10 cellular contexts compared by ENCODE assay signal in genomic region chr1:2684000-2684399, GRCh38. TPM values are rescaled to one million over a fixed set of nuclear protein-coding genes. Genes with fewer than 3 reads are reported as not detected.
DNase-seq lines count a peak whose midpoint lies in the region; ATAC-seq and TF ChIP-seq lines count a peak whose summit lies in the region.
"Not testable (repeated sequence)": the region's sequence is repeated elsewhere in the genome, so short reads cannot be mapped to it uniquely, and the experiment has no call there.
"Had no signal": no experiment of that assay in that cellular context is flagged by ENCODE, and none has a peak within 500 bp of the region (broad histone marks: within the 10 kb centered on the region; RNA-seq: fewer than 3 reads in every experiment).

No MANE protein-coding gene starts in this region.

- no CpG with 5 or more reads among the region's 7 CpGs for WGBS in trophoblast cell (ENCODE audit: extremely low coverage, insufficient coverage, insufficient read length)
- WGBS in transverse colon (ENCODE audit: low coverage in 1 of 2), 2 donors, result 43 to 44% methylated on average over 2 to 7 of the region's 7 CpGs

- H3K4me1 Mint-ChIP-seq in activated CD4-positive, alpha-beta T cell treated with anti-CD3 and anti-CD28 coated beads, Interleukin-2, amount 10 ng/mL, durations not matched to agents 24 days and 14 days; activated naive CD8-positive, alpha-beta T cell treated with anti-CD3 and anti-CD28 coated beads, Interleukin-2, amount 10 ng/mL, durations not matched to agents 7 days and 5 days: not testable (repeated sequence)

- in situ Hi-C loops in transverse colon (cut with MboI; ENCODE audit: low pct_ligation_motif_present in 1 of 4, low pct_unique_long_range_greater_than_20kb in 1 of 4, low sequenced_read_pairs in 3 of 4), result not testable (repeated sequence)

- H3K79me2 ChIP-seq in OCI-LY7 (ENCODE audit: insufficient read depth, low read depth, low read length); trophoblast cell (ENCODE audit: control insufficient read depth, insufficient read depth, low read length, poor library complexity): not testable (repeated sequence)

- H3K4me3 ChIP-seq in OCI-LY7 (ENCODE audit: low read depth, low read length, poor library complexity, severe bottlenecking); left lung; transverse colon: not testable (repeated sequence)
- peak overlapping the region; percentile 19 for H3K4me3 ChIP-seq in trophoblast cell (ENCODE audit: low read depth, low read length)

- not testable (repeated sequence) for H4K8ac ChIP-seq in trophoblast cell (ENCODE audit: low read depth, low read length)

- not testable (repeated sequence) for H3K14ac ChIP-seq in trophoblast cell (ENCODE audit: low read length)

- not testable (repeated sequence) for BruUV-seq in OCI-LY7 (replicated peaks; lab: Mats Ljungman, UMichigan)

- intact Hi-C loops in OCI-LY7 (cut with micrococcal nuclease; ENCODE audit: unreplicated experiment); activated CD4-positive, alpha-beta T cell treated with anti-CD3 and anti-CD28 coated beads, Interleukin-2, amount 10 ng/mL, durations not matched to agents 24 days and 14 days (cut with micrococcal nuclease); left lung (cut with DNase I); transverse colon (cut with DNase I; ENCODE audit: low total_unique reads): not testable (repeated sequence)

- not testable (repeated sequence) for H3K27ac ChIP-seq in OCI-LY7 (ENCODE audit: low read depth, low read length, poor library complexity, severe bottlenecking); left lung; trophoblast cell (ENCODE audit: low read depth, low read length); transverse colon

- not testable (repeated sequence) for H3K9me2 ChIP-seq in OCI-LY7 (ENCODE audit: insufficient read depth, low read length)

- not testable (repeated sequence) for H3K9me3 Mint-ChIP-seq in activated CD4-positive, alpha-beta T cell treated with anti-CD3 and anti-CD28 coated beads, Interleukin-2, amount 10 ng/mL, durations not matched to agents 24 days and 14 days; activated naive CD8-positive, alpha-beta T cell treated with anti-CD3 and anti-CD28 coated beads, Interleukin-2, amount 10 ng/mL, durations not matched to agents 7 days and 5 days

- H4K12ac ChIP-seq in trophoblast cell (ENCODE audit: low read depth, low read length), result not testable (repeated sequence)

- CTCF ChIA-PET in OCI-LY7 (lab: Charles Lee; ENCODE audit: unreplicated experiment), result not testable (repeated sequence)

- H3K9me3 ChIP-seq in OCI-LY7 (ENCODE audit: low read length); left lung; transverse colon: not testable (repeated sequence)
- H3K9me3 ChIP-seq in trophoblast cell (ENCODE audit: insufficient read depth, low read depth, low read length), result peaks cover 28% of the 10 kb centered on the region

- not testable (repeated sequence) for H3K4me2 ChIP-seq in OCI-LY7 (ENCODE audit: low read length); trophoblast cell (ENCODE audit: low read length)

- H3K36me3 ChIP-seq in OCI-LY7 (ENCODE audit: insufficient read depth, low read length); left lung; trophoblast cell (ENCODE audit: control insufficient read depth in 1 of 2, insufficient read depth in 2 of 2, low read length in 2 of 2); transverse colon: not testable (repeated sequence)

- ATAC-seq in activated naive CD8-positive, alpha-beta T cell treated with anti-CD3 and anti-CD28 coated beads, Interleukin-2, amount 10 ng/mL, durations not matched to agents 7 days and 5 days (ENCODE audit: low read depth); left lung: not testable (repeated sequence)

- not testable (repeated sequence) for H2AFZ ChIP-seq in OCI-LY7 (ENCODE audit: low read length); trophoblast cell (ENCODE audit: insufficient read depth, low read length, poor library complexity)

- not testable (repeated sequence) for H2BK5ac ChIP-seq in trophoblast cell (ENCODE audit: low read depth, low read length, poor library complexity)

- H2AK5ac ChIP-seq in trophoblast cell (ENCODE audit: low read length), result not testable (repeated sequence)

- H3K79me1 ChIP-seq in trophoblast cell (ENCODE audit: low read length), result not testable (repeated sequence)

- not testable (repeated sequence) for H2BK12ac ChIP-seq in trophoblast cell (ENCODE audit: low read length)

- DNase-seq in EH (ENCODE audit: low read depth), result peak; percentile 6
- DNase-seq in OCI-LY7 (ENCODE audit: low spot score), result peak; percentile 18
- DNase-seq in activated CD4-positive, alpha-beta T cell treated with anti-CD3 and anti-CD28 coated beads, Interleukin-2, amount 10 ng/mL, durations not matched to agents 24 days and 14 days, result peak; percentile 57
- peak; percentile 71 for DNase-seq in activated naive CD8-positive, alpha-beta T cell treated with anti-CD3 and anti-CD28 coated beads, Interleukin-2, amount 10 ng/mL, durations not matched to agents 7 days and 5 days
- peak; percentile 16 for DNase-seq in foreskin melanocyte
- peak; percentile 61 to 84 for DNase-seq in left lung
- DNase-seq in trophoblast cell, result not testable (repeated sequence)
- peak; percentile 33 for DNase-seq in transverse colon

- TF ChIP-seq CTCF in OCI-LY7 (conservative IDR thresholded peaks at IDR 0.05; ENCODE audit: low read length); left lung (IDR thresholded peaks at IDR 0.05); transverse colon (IDR thresholded peaks at IDR 0.05): not testable (repeated sequence)

- H2BK120ac ChIP-seq in trophoblast cell (ENCODE audit: insufficient read depth, low read length, poor library complexity), result not testable (repeated sequence)

- not testable (repeated sequence) for TF ChIP-seq EP300 in transverse colon (IDR thresholded peaks at IDR 0.05; ENCODE audit: low read depth)

- not testable (repeated sequence) for TF ChIP-seq POLR2A in transverse colon (IDR thresholded peaks at IDR 0.05)

- POLR2A ChIA-PET in OCI-LY7 (lab: Charles Lee); activated naive CD8-positive, alpha-beta T cell treated with anti-CD3 and anti-CD28 coated beads, Interleukin-2, amount 10 ng/mL, durations not matched to agents 7 days and 5 days (lab: Charles Lee): not testable (repeated sequence)

- H3K4me1 ChIP-seq in OCI-LY7 (ENCODE audit: insufficient read depth, low read length, poor library complexity, severe bottlenecking); left lung; trophoblast cell (ENCODE audit: control insufficient read depth in 1 of 2, insufficient read depth in 2 of 2, low read length in 2 of 2); transverse colon: not testable (repeated sequence)

- H3K27me3 ChIP-seq in left lung; trophoblast cell (ENCODE audit: insufficient read depth, low read length); transverse colon: not testable (repeated sequence)

- H3K9ac ChIP-seq in trophoblast cell (ENCODE audit: low read length), result not testable (repeated sequence)

- H3K23ac ChIP-seq in trophoblast cell (ENCODE audit: low read length), result not testable (repeated sequence)

- not testable (repeated sequence) for H3K18ac ChIP-seq in trophoblast cell (ENCODE audit: low read length)

- H3K27me3 Mint-ChIP-seq in activated CD4-positive, alpha-beta T cell treated with anti-CD3 and anti-CD28 coated beads, Interleukin-2, amount 10 ng/mL, durations not matched to agents 24 days and 14 days; activated naive CD8-positive, alpha-beta T cell treated with anti-CD3 and anti-CD28 coated beads, Interleukin-2, amount 10 ng/mL, durations not matched to agents 7 days and 5 days: not testable (repeated sequence)

- not testable (repeated sequence) for H4K20me1 ChIP-seq in OCI-LY7 (ENCODE audit: insufficient read depth, low read length)

- not testable (repeated sequence) for H3K36me3 Mint-ChIP-seq in activated CD4-positive, alpha-beta T cell treated with anti-CD3 and anti-CD28 coated beads, Interleukin-2, amount 10 ng/mL, durations not matched to agents 24 days and 14 days (ENCODE audit: low read depth); activated naive CD8-positive, alpha-beta T cell treated with anti-CD3 and anti-CD28 coated beads, Interleukin-2, amount 10 ng/mL, durations not matched to agents 7 days and 5 days

- not testable (repeated sequence) for H3K4ac ChIP-seq in trophoblast cell (ENCODE audit: low read depth, low read length)

- not testable (repeated sequence) for H3K27ac Mint-ChIP-seq in activated CD4-positive, alpha-beta T cell treated with anti-CD3 and anti-CD28 coated beads, Interleukin-2, amount 10 ng/mL, durations not matched to agents 24 days and 14 days; activated naive CD8-positive, alpha-beta T cell treated with anti-CD3 and anti-CD28 coated beads, Interleukin-2, amount 10 ng/mL, durations not matched to agents 7 days and 5 days

- H3K4me3 Mint-ChIP-seq in activated CD4-positive, alpha-beta T cell treated with anti-CD3 and anti-CD28 coated beads, Interleukin-2, amount 10 ng/mL, durations not matched to agents 24 days and 14 days; activated naive CD8-positive, alpha-beta T cell treated with anti-CD3 and anti-CD28 coated beads, Interleukin-2, amount 10 ng/mL, durations not matched to agents 7 days and 5 days: not testable (repeated sequence)

- not testable (repeated sequence) for H4K91ac ChIP-seq in trophoblast cell (ENCODE audit: low read depth, low read length)

RNA-seq across cellular contexts. Expression of gene MMEL1, which starts 51.2 kb away (rescaled TPM):
- total RNA-seq in OCI-LY7 (2014; rRNA removed; shearing (Covaris generic)), result not detected in 2 replicates
- not detected in 2 replicates for total RNA-seq in OCI-LY7 (2022)
- total RNA-seq in activated CD4-positive, alpha-beta T cell treated with anti-CD3 and anti-CD28 coated beads, Interleukin-2, amount 10 ng/mL, durations not matched to agents 24 days and 14 days, result 0.54 and 0.83 TPM in 2 replicates
- total RNA-seq in activated naive CD8-positive, alpha-beta T cell treated with anti-CD3 and anti-CD28 coated beads, Interleukin-2, amount 10 ng/mL, durations not matched to agents 7 days and 5 days, result 1 to 10 TPM; 3.0 to 4.1 TPM
- total RNA-seq in left lung, result 1 to 10 TPM; 3.4 TPM
- polyA plus RNA-seq in trophoblast cell (2013), result 0.65 and 0.66 TPM in 2 replicates
- total RNA-seq in transverse colon, result 10 to 100 TPM in 3 of 4 donors, not detected in 1; 10.5 to 16.7 (median 12.4) TPM
- total RNA-seq: MCF 10A had no signal
- polyA plus RNA-seq: keratinocyte had no signal
